Comparison of ENCODE assay signal across 19 cellular contexts in genomic region chr3:153714588-153715285, GRCh38.
A peak's percentile ranks its signal among the peaks of the same experiment; 100 is the strongest.
DNase-seq lines count a peak whose midpoint lies in the region; ATAC-seq and TF ChIP-seq lines count a peak whose summit lies in the region.
"Had no signal": no experiment of that assay in that cellular context is flagged by ENCODE, and none has a peak within 500 bp of the region (broad histone marks: within the 10 kb centered on the region; RNA-seq: fewer than 3 reads in every experiment).

No MANE protein-coding gene starts in this region.

- H3K36me3 ChIP-seq in BE2C = no peaks in the 10 kb centered on the region

- H3K4me3 ChIP-seq in BE2C (ENCODE audit: low read depth, low read length) = no peak overlapping the region

- H3K27me3 ChIP-seq in BE2C = no peaks in the 10 kb centered on the region

- H3K4me1 ChIP-seq in BE2C = no peaks in the 10 kb centered on the region

- DNase-seq in NCI-H82 treated with DMSO at 0.1 percent for 48 hours (lab: John Stamatoyannopoulos, UW; ENCODE audit: unreplicated experiment) = peak; percentile 42
- peak; percentile 22 for DNase-seq in fibroblast of peridontal ligament (ENCODE audit: extremely low read depth)
- no peak for DNase-seq in BE2C
- DNase-seq in stimulated activated naive CD4-positive, alpha-beta T cell treated with Interleukin-2 at 50 U/mL for 16 hours (lab: John Stamatoyannopoulos, UW) = no peak
- no peak for DNase-seq in medulla oblongata (ENCODE audit: extremely low spot score)
- DNase-seq: Calu3; CD4-positive, alpha-beta T cell; DMS79; H7; NCI-H1436; NCI-H2029; NCI-H2171; NCI-H446 treated with DMSO at 0.1 percent for 48 hours; NCI-H774; OCI-M1; RPMI8226; SIG-M5 had no signal

- ATAC-seq in GM18868 (IDR thresholded peaks at IDR 0.05; ENCODE audit: unreplicated experiment) = peak; percentile 78
- ATAC-seq in HG03103 (IDR thresholded peaks at IDR 0.05; ENCODE audit: low read depth, unreplicated experiment) = peak; percentile 65

- no peak for TF ChIP-seq CTCF in BE2C (IDR thresholded peaks at IDR 0.05; ENCODE audit: low read depth, low read length)

- no peaks in the 10 kb centered on the region for H3K9me3 ChIP-seq in BE2C

Comparison
In these comparisons a context has a peak if more than half of its experiments do, and no peak if none do; other contexts are left out.
1. DNase-seq: peak in NCI-H82 treated with DMSO at 0.1 percent for 48 hours (single experiment) and fibroblast of peridontal ligament (single experiment); none in BE2C (single experiment), stimulated activated naive CD4-positive, alpha-beta T cell treated with Interleukin-2 at 50 U/mL for 16 hours (single experiment) and medulla oblongata (single experiment).